Comparison of ENCODE assay signal across 21 cellular contexts in the genomic region with DNA sequence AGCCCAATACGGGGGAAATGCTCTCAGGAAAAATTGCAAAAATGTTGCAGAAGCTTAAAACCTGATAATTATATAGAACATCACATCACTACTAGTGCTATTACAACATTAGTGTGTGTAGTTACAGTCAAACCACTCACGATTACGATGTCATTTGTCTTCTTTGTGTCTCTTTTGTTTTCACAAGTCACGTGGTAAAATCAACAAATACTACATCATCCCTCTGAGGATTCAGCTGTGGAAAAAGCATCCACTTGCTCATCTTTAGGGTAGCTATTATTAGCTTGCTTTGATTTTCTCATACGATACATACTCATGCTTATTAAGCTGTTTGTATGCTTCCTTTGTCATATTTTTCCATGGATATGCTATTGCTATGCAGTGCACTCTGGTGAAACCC.
"Had no signal": no experiment of that assay in that cellular context is flagged by ENCODE, and none has a peak within 500 bp of the region (broad histone marks: within the 10 kb centered on the region; RNA-seq: fewer than 3 reads in every experiment).

No MANE protein-coding gene starts in this region.

- FAIRE-seq: keratinocyte had no signal

- H3K4me1 Mint-ChIP-seq: activated CD4-positive, alpha-beta T cell treated with anti-CD3 and anti-CD28 coated beads for 36 hours; activated naive CD4-positive, alpha-beta T cell treated with anti-CD3 and anti-CD28 coated beads, Interleukin-2, amount 50 U/mL, for 24 hours had no signal

- H3K4me3 ChIP-seq: adrenal gland, dorsolateral prefrontal cortex, hepatocyte, left lung, skin epidermis, tibial nerve, vagina had no signal

- ATAC-seq: activated CD4-positive, alpha-beta T cell treated with anti-CD3 and anti-CD28 coated beads for 36 hours; left lung; naive thymus-derived CD8-positive, alpha-beta T cell had no signal

- H3K36me3 ChIP-seq: adrenal gland, left lung, neutrophil, tibial nerve, vagina had no signal

- DNase-seq: activated CD4-positive, alpha-beta memory T cell treated with anti-CD3 and anti-CD28 coated beads, Interleukin-2, amount 10 ng/mL, durations not matched to agents 7 days and 5 days; activated CD4-positive, alpha-beta T cell treated with anti-CD3 and anti-CD28 coated beads for 36 hours; activated effector memory CD4-positive, alpha-beta T cell treated with anti-CD3 and anti-CD28 coated beads, Interleukin-2, amount 50 U/mL, for 16 hours; activated T-cell treated with anti-CD3 and anti-CD28 coated beads, Interleukin-2, amount 50 U/mL, for 48 hours; adrenal gland; dorsolateral prefrontal cortex; left lung; mammary epithelial cell; naive thymus-derived CD8-positive, alpha-beta T cell; posterior cingulate gyrus; retina; stimulated activated CD4-positive, alpha-beta T cell treated with anti-CD3 and anti-CD28 coated beads, Interleukin-15, amount 100 ng/mL, for 24 hours; stimulated activated CD4-positive, alpha-beta T cell treated with anti-CD3 and anti-CD28 coated beads, Interleukin-4, amount 100 ng/mL, for 1 hour; stimulated activated naive CD4-positive, alpha-beta T cell had no signal

- H3K4me1 ChIP-seq: adrenal gland, left lung, vagina had no signal

- H3K27me3 ChIP-seq: adrenal gland, dorsolateral prefrontal cortex, hepatocyte, left lung, neutrophil, tibial nerve, vagina had no signal

- H3K4me3 Mint-ChIP-seq: activated CD4-positive, alpha-beta memory T cell treated with anti-CD3 and anti-CD28 coated beads, Interleukin-2, amount 10 ng/mL, durations not matched to agents 7 days and 5 days; activated CD4-positive, alpha-beta T cell treated with anti-CD3 and anti-CD28 coated beads for 36 hours; activated naive CD4-positive, alpha-beta T cell treated with anti-CD3 and anti-CD28 coated beads, Interleukin-2, amount 50 U/mL, for 24 hours; naive thymus-derived CD8-positive, alpha-beta T cell had no signal

- H3K9me3 ChIP-seq: adrenal gland, left lung, neutrophil, tibial nerve, vagina had no signal

- H3K27me3 Mint-ChIP-seq: activated CD4-positive, alpha-beta T cell treated with anti-CD3 and anti-CD28 coated beads for 36 hours; activated naive CD4-positive, alpha-beta T cell treated with anti-CD3 and anti-CD28 coated beads, Interleukin-2, amount 50 U/mL, for 24 hours had no signal

- H3K27ac ChIP-seq: adrenal gland, hepatocyte, left lung, neutrophil, skin epidermis, tibial nerve, vagina had no signal

- H3K27ac Mint-ChIP-seq: activated CD4-positive, alpha-beta memory T cell treated with anti-CD3 and anti-CD28 coated beads, Interleukin-2, amount 10 ng/mL, durations not matched to agents 7 days and 5 days; activated CD4-positive, alpha-beta T cell treated with anti-CD3 and anti-CD28 coated beads for 36 hours; activated naive CD4-positive, alpha-beta T cell treated with anti-CD3 and anti-CD28 coated beads, Interleukin-2, amount 50 U/mL, for 24 hours; naive thymus-derived CD8-positive, alpha-beta T cell had no signal
